12 cellular contexts compared by ENCODE assay signal in genomic region chr11:91209751-91210150, GRCh38.
"Had no signal": no experiment of that assay in that cellular context is flagged by ENCODE, and none has a peak within 500 bp of the region (broad histone marks: within the 10 kb centered on the region; RNA-seq: fewer than 3 reads in every experiment).

No MANE protein-coding gene starts in this region.

- H3K4me3 ChIP-seq: heart left ventricle, pancreas, tibial nerve had no signal

- FAIRE-seq: pancreas had no signal

- H3K27me3 ChIP-seq: heart left ventricle, pancreas, tibial nerve had no signal

- H3K27ac ChIP-seq: heart left ventricle, pancreas, tibial nerve had no signal

- DNase-seq: erythroblast; heart left ventricle; hippocampal formation; kidney glomerular epithelial cell; mesendoderm; naive B cell; occipital lobe; pancreas; right cardiac atrium; stimulated activated CD4-positive, alpha-beta T cell treated with anti-CD3 and anti-CD28 coated beads, Interleukin-4, amount 100 ng/mL, for 24 hours had no signal

- ATAC-seq: heart left ventricle; pancreas; right cardiac atrium; stimulated activated memory B cell treated with anti-CD40 and anti-IgM and Interleukin-4, amounts not matched to agents 10 μg/mL and 1 μg/mL and 100 μg/mL, for 72 hours had no signal

- H3K36me3 ChIP-seq: heart left ventricle, pancreas, tibial nerve had no signal
